In the genomic region with DNA sequence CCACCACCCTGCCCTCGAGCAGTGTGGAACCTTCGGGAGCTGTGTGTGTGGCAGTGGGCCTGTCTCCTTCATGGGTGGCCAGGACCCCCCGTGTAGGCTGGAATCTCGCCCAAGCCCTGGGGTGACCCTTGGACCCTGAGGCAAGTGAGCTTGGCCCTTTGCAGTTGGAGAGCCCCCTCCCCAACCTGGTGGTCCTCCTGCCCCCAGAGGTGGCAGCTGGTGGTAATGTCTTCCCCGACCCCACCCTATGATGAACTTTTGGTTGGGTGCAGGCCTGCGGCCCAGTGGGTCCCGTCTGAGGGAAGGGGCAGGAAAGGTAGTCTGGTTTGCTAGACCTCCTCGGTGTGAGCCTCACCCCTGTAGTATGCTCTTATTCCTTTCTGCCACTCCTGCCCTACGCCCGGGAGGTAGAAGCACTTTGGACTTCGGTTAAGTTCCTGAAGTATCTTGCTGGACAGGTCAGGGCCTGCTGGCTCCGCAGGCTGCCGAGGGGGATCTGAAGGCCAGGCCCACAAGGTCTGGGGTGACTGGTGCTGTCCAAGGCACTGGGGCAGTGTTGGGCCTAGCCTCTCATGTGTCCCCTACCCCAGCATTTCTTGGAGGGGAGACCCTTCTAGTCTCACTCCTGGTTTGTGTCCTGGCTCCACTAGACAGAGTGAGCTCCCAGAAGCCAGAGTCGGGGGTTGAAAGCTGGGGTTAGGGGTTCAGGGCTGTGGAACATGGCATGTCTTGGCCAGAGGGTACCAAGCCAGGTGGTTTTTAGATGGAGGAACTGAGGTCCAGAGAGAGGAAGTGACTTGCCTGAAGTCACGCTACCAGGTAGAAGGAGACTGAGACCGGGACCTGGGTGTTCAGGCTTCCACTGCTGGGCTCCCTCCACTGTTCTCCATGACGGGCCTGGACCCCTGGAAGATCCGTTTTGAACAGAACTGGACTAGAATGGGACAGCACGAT, we compare ENCODE assay signal across 1 cellular context.
TF ChIP-seq lines count a peak whose summit lies in the region.

No MANE protein-coding gene starts in this region.

TF ChIP-seq in HepG2, 621 proteins besides CTCF, POLR2A, EP300 and RAD21 (continued from another document and continues in another):
- no peak for TF ChIP-seq KLF6 (CRISPR knock-in tag; IDR thresholded peaks at IDR 0.05)
- TF ChIP-seq ZNF749 (CRISPR knock-in tag; IDR thresholded peaks at IDR 0.05; ENCODE audit: borderline replicate concordance) = no peak
- 0 out of 2 replicates have a peak, but pooled peaks have one; percentile 8 for TF ChIP-seq ZSCAN9 (CRISPR knock-in tag; IDR thresholded peaks at IDR 0.05; ENCODE audit: borderline replicate concordance)
- TF ChIP-seq MIXL1 (CRISPR knock-in tag; IDR thresholded peaks at IDR 0.05) = no peak
- TF ChIP-seq ZNF331 (CRISPR knock-in tag; IDR thresholded peaks at IDR 0.05) = no peak
- no peak for TF ChIP-seq CEBPB (IDR thresholded peaks at IDR 0.05; ENCODE audit: borderline replicate concordance, low read depth, low read length)
- no peak for TF ChIP-seq ZNF562 (CRISPR knock-in tag; IDR thresholded peaks at IDR 0.05; ENCODE audit: borderline replicate concordance)
- TF ChIP-seq, protein P1, sequence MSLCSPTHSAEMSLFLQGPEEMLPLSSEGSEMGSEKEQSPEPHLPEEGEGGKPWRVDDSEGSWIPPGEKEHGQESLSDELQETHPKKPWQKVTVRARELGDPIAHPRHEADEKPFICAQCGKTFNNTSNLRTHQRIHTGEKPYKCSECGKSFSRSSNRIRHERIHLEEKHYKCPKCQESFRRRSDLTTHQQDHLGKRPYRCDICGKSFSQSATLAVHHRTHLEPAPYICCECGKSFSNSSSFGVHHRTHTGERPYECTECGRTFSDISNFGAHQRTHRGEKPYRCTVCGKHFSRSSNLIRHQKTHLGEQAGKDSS (CRISPR knock-in tag; IDR thresholded peaks at IDR 0.05; ENCODE audit: borderline replicate concordance, low read depth) = no peak
- no peak for TF ChIP-seq ZIK1 (CRISPR knock-in tag; IDR thresholded peaks at IDR 0.05; ENCODE audit: borderline replicate concordance, low read depth)
- no peak for TF ChIP-seq KDM3A (CRISPR knock-in tag; IDR thresholded peaks at IDR 0.05; ENCODE audit: low read depth)
- peak; percentile 43; the same call in 1 of the 2 replicates for TF ChIP-seq RCOR2 (CRISPR knock-in tag; IDR thresholded peaks at IDR 0.05)
- TF ChIP-seq CBX5 (CRISPR knock-in tag; IDR thresholded peaks at IDR 0.05; ENCODE audit: borderline replicate concordance) = no peak
- TF ChIP-seq, protein P2, sequence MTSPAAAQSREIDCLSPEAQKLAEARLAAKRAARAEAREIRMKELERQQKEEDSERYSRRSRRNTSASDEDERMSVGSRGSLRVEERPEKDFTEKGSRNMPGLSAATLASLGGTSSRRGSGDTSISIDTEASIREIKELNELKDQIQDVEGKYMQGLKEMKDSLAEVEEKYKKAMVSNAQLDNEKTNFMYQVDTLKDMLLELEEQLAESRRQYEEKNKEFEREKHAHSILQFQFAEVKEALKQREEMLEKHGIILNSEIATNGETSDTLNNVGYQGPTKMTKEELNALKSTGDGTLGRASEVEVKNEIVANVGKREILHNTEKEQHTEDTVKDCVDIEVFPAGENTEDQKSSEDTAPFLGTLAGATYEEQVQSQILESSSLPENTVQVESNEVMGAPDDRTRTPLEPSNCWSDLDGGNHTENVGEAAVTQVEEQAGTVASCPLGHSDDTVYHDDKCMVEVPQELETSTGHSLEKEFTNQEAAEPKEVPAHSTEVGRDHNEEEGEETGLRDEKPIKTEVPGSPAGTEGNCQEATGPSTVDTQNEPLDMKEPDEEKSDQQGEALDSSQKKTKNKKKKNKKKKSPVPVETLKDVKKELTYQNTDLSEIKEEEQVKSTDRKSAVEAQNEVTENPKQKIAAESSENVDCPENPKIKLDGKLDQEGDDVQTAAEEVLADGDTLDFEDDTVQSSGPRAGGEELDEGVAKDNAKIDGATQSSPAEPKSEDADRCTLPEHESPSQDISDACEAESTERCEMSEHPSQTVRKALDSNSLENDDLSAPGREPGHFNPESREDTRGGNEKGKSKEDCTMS (CRISPR knock-in tag; conservative IDR thresholded peaks at IDR 0.05) = no peak
- TF ChIP-seq NFYB (CRISPR knock-in tag; IDR thresholded peaks at IDR 0.05) = no peak
- peak; percentile 61; the same call in 1 of the 2 replicates for TF ChIP-seq SP4 (CRISPR knock-in tag; IDR thresholded peaks at IDR 0.05)
- TF ChIP-seq HDAC6 (IDR thresholded peaks at IDR 0.05; ENCODE audit: low read depth, low read length) = no peak
- TF ChIP-seq, protein P3, sequence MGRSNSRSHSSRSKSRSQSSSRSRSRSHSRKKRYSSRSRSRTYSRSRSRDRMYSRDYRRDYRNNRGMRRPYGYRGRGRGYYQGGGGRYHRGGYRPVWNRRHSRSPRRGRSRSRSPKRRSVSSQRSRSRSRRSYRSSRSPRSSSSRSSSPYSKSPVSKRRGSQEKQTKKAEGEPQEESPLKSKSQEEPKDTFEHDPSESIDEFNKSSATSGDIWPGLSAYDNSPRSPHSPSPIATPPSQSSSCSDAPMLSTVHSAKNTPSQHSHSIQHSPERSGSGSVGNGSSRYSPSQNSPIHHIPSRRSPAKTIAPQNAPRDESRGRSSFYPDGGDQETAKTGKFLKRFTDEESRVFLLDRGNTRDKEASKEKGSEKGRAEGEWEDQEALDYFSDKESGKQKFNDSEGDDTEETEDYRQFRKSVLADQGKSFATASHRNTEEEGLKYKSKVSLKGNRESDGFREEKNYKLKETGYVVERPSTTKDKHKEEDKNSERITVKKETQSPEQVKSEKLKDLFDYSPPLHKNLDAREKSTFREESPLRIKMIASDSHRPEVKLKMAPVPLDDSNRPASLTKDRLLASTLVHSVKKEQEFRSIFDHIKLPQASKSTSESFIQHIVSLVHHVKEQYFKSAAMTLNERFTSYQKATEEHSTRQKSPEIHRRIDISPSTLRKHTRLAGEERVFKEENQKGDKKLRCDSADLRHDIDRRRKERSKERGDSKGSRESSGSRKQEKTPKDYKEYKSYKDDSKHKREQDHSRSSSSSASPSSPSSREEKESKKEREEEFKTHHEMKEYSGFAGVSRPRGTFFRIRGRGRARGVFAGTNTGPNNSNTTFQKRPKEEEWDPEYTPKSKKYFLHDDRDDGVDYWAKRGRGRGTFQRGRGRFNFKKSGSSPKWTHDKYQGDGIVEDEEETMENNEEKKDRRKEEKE (IDR thresholded peaks at IDR 0.05) = no peak
- no peak for TF ChIP-seq GTF2F1 (IDR thresholded peaks at IDR 0.05; ENCODE audit: low read length)
- TF ChIP-seq, protein P4, sequence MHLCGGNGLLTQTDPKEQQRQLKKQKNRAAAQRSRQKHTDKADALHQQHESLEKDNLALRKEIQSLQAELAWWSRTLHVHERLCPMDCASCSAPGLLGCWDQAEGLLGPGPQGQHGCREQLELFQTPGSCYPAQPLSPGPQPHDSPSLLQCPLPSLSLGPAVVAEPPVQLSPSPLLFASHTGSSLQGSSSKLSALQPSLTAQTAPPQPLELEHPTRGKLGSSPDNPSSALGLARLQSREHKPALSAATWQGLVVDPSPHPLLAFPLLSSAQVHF (CRISPR knock-in tag; IDR thresholded peaks at IDR 0.05) = no peak
- TF ChIP-seq TBX3 (IDR thresholded peaks at IDR 0.05; ENCODE audit: borderline replicate concordance) = no peak
- no peak for TF ChIP-seq NAIF1 (CRISPR knock-in tag; IDR thresholded peaks at IDR 0.05; ENCODE audit: borderline replicate concordance)
- TF ChIP-seq, protein P5, sequence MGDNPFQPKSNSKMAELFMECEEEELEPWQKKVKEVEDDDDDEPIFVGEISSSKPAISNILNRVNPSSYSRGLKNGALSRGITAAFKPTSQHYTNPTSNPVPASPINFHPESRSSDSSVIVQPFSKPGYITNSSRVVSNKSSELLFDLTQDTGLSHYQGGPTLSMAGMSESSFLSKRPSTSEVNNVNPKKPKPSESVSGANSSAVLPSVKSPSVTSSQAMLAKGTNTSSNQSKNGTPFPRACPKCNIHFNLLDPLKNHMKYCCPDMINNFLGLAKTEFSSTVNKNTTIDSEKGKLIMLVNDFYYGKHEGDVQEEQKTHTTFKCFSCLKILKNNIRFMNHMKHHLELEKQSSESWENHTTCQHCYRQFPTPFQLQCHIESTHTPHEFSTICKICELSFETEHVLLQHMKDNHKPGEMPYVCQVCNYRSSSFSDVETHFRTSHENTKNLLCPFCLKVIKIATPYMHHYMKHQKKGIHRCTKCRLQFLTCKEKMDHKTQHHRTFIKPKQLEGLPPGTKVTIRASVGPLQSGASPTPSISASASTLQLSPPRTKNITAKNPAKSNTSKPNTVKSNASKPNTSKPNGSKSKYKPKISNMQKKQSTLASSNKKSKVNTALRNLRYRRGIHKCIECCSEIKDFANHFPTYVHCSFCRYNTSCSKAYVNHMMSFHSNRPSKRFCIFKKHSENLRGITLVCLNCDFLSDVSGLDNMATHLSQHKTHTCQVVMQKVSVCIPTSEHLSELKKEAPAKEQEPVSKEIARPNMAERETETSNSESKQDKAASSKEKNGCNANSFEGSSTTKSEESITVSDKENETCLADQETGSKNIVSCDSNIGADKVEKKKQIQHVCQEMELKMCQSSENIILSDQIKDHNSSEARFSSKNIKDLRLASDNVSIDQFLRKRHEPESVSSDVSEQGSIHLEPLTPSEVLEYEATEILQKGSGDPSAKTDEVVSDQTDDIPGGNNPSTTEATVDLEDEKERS (CRISPR knock-in tag; IDR thresholded peaks at IDR 0.05) = 0 out of 2 replicates have a peak, but pooled peaks have one; percentile 18
- TF ChIP-seq ZBTB8A (CRISPR knock-in tag; IDR thresholded peaks at IDR 0.05; ENCODE audit: borderline replicate concordance, low read depth) = no peak
- no peak for TF ChIP-seq PHF21A (CRISPR knock-in tag; IDR thresholded peaks at IDR 0.05)
- TF ChIP-seq TSC22D2 (CRISPR knock-in tag; IDR thresholded peaks at IDR 0.05; ENCODE audit: borderline replicate concordance) = no peak
- TF ChIP-seq ETV6 (CRISPR knock-in tag; conservative IDR thresholded peaks at IDR 0.05) = no peak
- no peak for TF ChIP-seq NONO (IDR thresholded peaks at IDR 0.05)
- peak; percentile 16; the same call in 1 of the 2 replicates for TF ChIP-seq NONO (CRISPR knock-in tag; conservative IDR thresholded peaks at IDR 0.05)
- TF ChIP-seq, protein P6, sequence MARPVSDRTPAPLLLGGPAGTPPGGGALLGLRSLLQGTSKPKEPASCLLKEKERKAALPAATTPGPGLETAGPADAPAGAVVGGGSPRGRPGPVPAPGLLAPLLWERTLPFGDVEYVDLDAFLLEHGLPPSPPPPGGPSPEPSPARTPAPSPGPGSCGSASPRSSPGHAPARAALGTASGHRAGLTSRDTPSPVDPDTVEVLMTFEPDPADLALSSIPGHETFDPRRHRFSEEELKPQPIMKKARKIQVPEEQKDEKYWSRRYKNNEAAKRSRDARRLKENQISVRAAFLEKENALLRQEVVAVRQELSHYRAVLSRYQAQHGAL (CRISPR knock-in tag; IDR thresholded peaks at IDR 0.05; ENCODE audit: not compliant biosample characterization) = no peak
- TF ChIP-seq, protein P7, sequence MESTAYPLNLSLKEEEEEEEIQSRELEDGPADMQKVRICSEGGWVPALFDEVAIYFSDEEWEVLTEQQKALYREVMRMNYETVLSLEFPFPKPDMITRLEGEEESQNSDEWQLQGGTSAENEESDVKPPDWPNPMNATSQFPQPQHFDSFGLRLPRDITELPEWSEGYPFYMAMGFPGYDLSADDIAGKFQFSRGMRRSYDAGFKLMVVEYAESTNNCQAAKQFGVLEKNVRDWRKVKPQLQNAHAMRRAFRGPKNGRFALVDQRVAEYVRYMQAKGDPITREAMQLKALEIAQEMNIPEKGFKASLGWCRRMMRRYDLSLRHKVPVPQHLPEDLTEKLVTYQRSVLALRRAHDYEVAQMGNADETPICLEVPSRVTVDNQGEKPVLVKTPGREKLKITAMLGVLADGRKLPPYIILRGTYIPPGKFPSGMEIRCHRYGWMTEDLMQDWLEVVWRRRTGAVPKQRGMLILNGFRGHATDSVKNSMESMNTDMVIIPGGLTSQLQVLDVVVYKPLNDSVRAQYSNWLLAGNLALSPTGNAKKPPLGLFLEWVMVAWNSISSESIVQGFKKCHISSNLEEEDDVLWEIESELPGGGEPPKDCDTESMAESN (CRISPR knock-in tag; conservative IDR thresholded peaks at IDR 0.05) = no peak
- TF ChIP-seq, protein P8, sequence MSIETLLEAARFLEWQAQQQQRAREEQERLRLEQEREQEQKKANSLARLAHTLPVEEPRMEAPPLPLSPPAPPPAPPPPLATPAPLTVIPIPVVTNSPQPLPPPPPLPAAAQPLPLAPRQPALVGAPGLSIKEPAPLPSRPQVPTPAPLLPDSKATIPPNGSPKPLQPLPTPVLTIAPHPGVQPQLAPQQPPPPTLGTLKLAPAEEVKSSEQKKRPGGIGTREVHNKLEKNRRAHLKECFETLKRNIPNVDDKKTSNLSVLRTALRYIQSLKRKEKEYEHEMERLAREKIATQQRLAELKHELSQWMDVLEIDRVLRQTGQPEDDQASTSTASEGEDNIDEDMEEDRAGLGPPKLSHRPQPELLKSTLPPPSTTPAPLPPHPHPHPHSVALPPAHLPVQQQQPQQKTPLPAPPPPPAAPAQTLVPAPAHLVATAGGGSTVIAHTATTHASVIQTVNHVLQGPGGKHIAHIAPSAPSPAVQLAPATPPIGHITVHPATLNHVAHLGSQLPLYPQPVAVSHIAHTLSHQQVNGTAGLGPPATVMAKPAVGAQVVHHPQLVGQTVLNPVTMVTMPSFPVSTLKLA (IDR thresholded peaks at IDR 0.05) = no peak
- peak; percentile 70 for TF ChIP-seq ZNF772 (CRISPR knock-in tag; IDR thresholded peaks at IDR 0.05)
- no peak for TF ChIP-seq HOXD1 (CRISPR knock-in tag; IDR thresholded peaks at IDR 0.05)
- TF ChIP-seq, protein P9, sequence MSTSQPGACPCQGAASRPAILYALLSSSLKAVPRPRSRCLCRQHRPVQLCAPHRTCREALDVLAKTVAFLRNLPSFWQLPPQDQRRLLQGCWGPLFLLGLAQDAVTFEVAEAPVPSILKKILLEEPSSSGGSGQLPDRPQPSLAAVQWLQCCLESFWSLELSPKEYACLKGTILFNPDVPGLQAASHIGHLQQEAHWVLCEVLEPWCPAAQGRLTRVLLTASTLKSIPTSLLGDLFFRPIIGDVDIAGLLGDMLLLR (CRISPR knock-in tag; IDR thresholded peaks at IDR 0.05) = no peak
- TF ChIP-seq SSRP1 (CRISPR knock-in tag; IDR thresholded peaks at IDR 0.05) = no peak
- peak; percentile 23; the same call in 1 of the 2 replicates for TF ChIP-seq ZNF124 (CRISPR knock-in tag; IDR thresholded peaks at IDR 0.05)
- 0 out of 2 replicates have a peak, but pooled peaks have one; percentile 11 for TF ChIP-seq ZNF264 (CRISPR knock-in tag; IDR thresholded peaks at IDR 0.05)
- no peak for TF ChIP-seq RELA (CRISPR knock-in tag; IDR thresholded peaks at IDR 0.05)
- TF ChIP-seq ZNF234 (CRISPR knock-in tag; conservative IDR thresholded peaks at IDR 0.05) = 0 out of 2 replicates have a peak, but pooled peaks have one; percentile 40
- TF ChIP-seq ZNF841 (CRISPR knock-in tag; IDR thresholded peaks at IDR 0.05; ENCODE audit: borderline replicate concordance) = no peak
- TF ChIP-seq MED8 (CRISPR knock-in tag; IDR thresholded peaks at IDR 0.05; ENCODE audit: insufficient replicate concordance) = no peak
- TF ChIP-seq JUN (CRISPR knock-in tag; IDR thresholded peaks at IDR 0.05) = no peak
- TF ChIP-seq, protein P10, sequence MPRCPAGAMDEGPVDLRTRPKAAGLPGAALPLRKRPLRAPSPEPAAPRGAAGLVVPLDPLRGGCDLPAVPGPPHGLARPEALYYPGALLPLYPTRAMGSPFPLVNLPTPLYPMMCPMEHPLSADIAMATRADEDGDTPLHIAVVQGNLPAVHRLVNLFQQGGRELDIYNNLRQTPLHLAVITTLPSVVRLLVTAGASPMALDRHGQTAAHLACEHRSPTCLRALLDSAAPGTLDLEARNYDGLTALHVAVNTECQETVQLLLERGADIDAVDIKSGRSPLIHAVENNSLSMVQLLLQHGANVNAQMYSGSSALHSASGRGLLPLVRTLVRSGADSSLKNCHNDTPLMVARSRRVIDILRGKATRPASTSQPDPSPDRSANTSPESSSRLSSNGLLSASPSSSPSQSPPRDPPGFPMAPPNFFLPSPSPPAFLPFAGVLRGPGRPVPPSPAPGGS (CRISPR knock-in tag; IDR thresholded peaks at IDR 0.05) = no peak
- no peak for TF ChIP-seq ZNF703 (CRISPR knock-in tag; IDR thresholded peaks at IDR 0.05; ENCODE audit: borderline replicate concordance)
- no peak; the same call in 1 of the 2 replicates for TF ChIP-seq HOXA3 (CRISPR knock-in tag; IDR thresholded peaks at IDR 0.05)
- peak; percentile 13; the same call in 1 of the 2 replicates for TF ChIP-seq ELF1 (CRISPR knock-in tag; IDR thresholded peaks at IDR 0.05)
